In genomic region chr11:125402436-125402835, GRCh38 we compare ENCODE assay signal across 15 cellular contexts.
DNase-seq lines count a peak whose midpoint lies in the region; ATAC-seq, FAIRE-seq and TF ChIP-seq lines count a peak whose summit lies in the region.
"Had no signal": no experiment of that assay in that cellular context is flagged by ENCODE, and none has a peak within 500 bp of the region (broad histone marks: within the 10 kb centered on the region; RNA-seq: fewer than 3 reads in every experiment).

No MANE protein-coding gene starts in this region.

- H3K27ac Mint-ChIP-seq in brain (peak overlapping the region in 3 of 5 experiments; percentile 92 to 98 (median 94)), mesothelial cell of epicardium (no peak overlapping the region)

- peak; percentile 28 for DNase-seq in NCI-H82 (lab: John Stamatoyannopoulos, UW)
- no peak for DNase-seq in NCI-H82 treated with DMSO at 0.1 percent for 48 hours (lab: John Stamatoyannopoulos, UW; ENCODE audit: unreplicated experiment)
- peak; percentile 8 for DNase-seq in kidney
- peak in 1 of 2 donors; percentile 41 for DNase-seq in aorta
- no peak for DNase-seq in activated T-cell treated with anti-CD3 and anti-CD28 coated beads, Interleukin-2, amount 50 U/mL, for 48 hours
- no peak for DNase-seq in mesothelial cell of epicardium (ENCODE audit: low spot score in 2 of 2, unreplicated experiment in 2 of 2)
- DNase-seq in activated CD4-positive, alpha-beta T cell treated with anti-CD3 and anti-CD28 coated beads, Interleukin-2, amount 50 U/mL, for 48 hours = no peak
- DNase-seq: 8988T; activated CD4-positive, CD25-positive, alpha-beta regulatory T cell; DMS153; NCI-H2029 had no signal

- H3K27ac ChIP-seq in kidney (ENCODE audit: low read depth in 2 of 2, low read length in 2 of 2) (no peak overlapping the region), aorta (ENCODE audit: low read depth in 1 of 2, low read length in 2 of 2) (no peak overlapping the region)
- H3K27ac ChIP-seq: breast epithelium, skin epidermis, tibial artery had no signal

- intact Hi-C loops in kidney (cut with DNase I) (no loop called here), aorta (cut with DNase I) (no loop called here)

- no peaks in the 10 kb centered on the region for H3K36me3 ChIP-seq in kidney (ENCODE audit: control insufficient read depth in 1 of 2, insufficient read depth in 2 of 2, low read length in 2 of 2)
- no peaks in the 10 kb centered on the region for H3K36me3 ChIP-seq in aorta (ENCODE audit: control insufficient read depth in 1 of 2, insufficient read depth in 2 of 2, low read length in 1 of 2)
- H3K36me3 ChIP-seq: breast epithelium had no signal

- FAIRE-seq in kidney (lab: Jason Lieb, UNC) = no peak

- H3K4me1 ChIP-seq in kidney (ENCODE audit: control insufficient read depth in 1 of 2, insufficient read depth in 1 of 2, low read depth in 1 of 2, low read length in 2 of 2) (no peaks in the 10 kb centered on the region), aorta (ENCODE audit: control insufficient read depth in 1 of 2, insufficient read depth in 2 of 2, low read length in 2 of 2) (no peaks in the 10 kb centered on the region)
- H3K4me1 ChIP-seq: breast epithelium had no signal

- H3K4me3 ChIP-seq in kidney (ENCODE audit: low read length in 2 of 2) (no peak overlapping the region), aorta (ENCODE audit: low read length in 2 of 2) (no peak overlapping the region)
- H3K4me3 ChIP-seq: breast epithelium, skin epidermis, tibial artery had no signal

- H3K4me3 Mint-ChIP-seq in brain = no peak overlapping the region
- no peak overlapping the region for H3K4me3 Mint-ChIP-seq in mesothelial cell of epicardium

- H3K9ac ChIP-seq in kidney (ENCODE audit: low read length in 2 of 2) = no peak overlapping the region

- TF ChIP-seq CTCF in brain (conservative IDR thresholded peaks at IDR 0.05) (no peak), kidney (IDR thresholded peaks at IDR 0.05; ENCODE audit: borderline replicate concordance, extremely low read depth, insufficient read depth) (no peak), mesothelial cell of epicardium (IDR thresholded peaks at IDR 0.05; ENCODE audit: unreplicated experiment) (no peak)

- no peaks in the 10 kb centered on the region for H3K9me3 ChIP-seq in kidney (ENCODE audit: control insufficient read depth in 1 of 2, low read length in 2 of 2)
- H3K9me3 ChIP-seq in aorta (ENCODE audit: control insufficient read depth, low read length) = no peaks in the 10 kb centered on the region
- H3K9me3 ChIP-seq: breast epithelium, tibial artery had no signal

- H3K36me3 Mint-ChIP-seq in brain (peaks cover 29% of the 10 kb centered on the region), mesothelial cell of epicardium (peaks cover 9% of the 10 kb centered on the region)

- no peaks in the 10 kb centered on the region for H3K9me3 Mint-ChIP-seq in brain
- H3K9me3 Mint-ChIP-seq in mesothelial cell of epicardium = no peaks in the 10 kb centered on the region

- H3K27me3 ChIP-seq in aorta (ENCODE audit: control insufficient read depth in 1 of 2, insufficient read depth in 2 of 2, low read length in 1 of 2) = no peaks in the 10 kb centered on the region
- H3K27me3 ChIP-seq: tibial artery had no signal

- H3K4me1 Mint-ChIP-seq in brain (peaks cover 79% of the 10 kb centered on the region), mesothelial cell of epicardium (peaks cover 31% of the 10 kb centered on the region)

- peaks cover 6% of the 10 kb centered on the region for H3K27me3 Mint-ChIP-seq in brain
- peaks cover 10% of the 10 kb centered on the region for H3K27me3 Mint-ChIP-seq in mesothelial cell of epicardium (ENCODE audit: low read depth)

- WGBS in aorta, 2 donors = 76 to 84% methylated on average over 2 of the region's 2 CpGs

- ATAC-seq in aorta (ENCODE audit: low FRiP score) = peak; percentile 20

Comparison
In these comparisons a context has a peak if more than half of its experiments do, and no peak if none do; other contexts are left out.
1. DNase-seq: peak in NCI-H82 (single experiment) and kidney (single experiment); none in NCI-H82 treated with DMSO at 0.1 percent for 48 hours (single experiment), activated T-cell treated with anti-CD3 and anti-CD28 coated beads, Interleukin-2, amount 50 U/mL, for 48 hours (0 of 2), mesothelial cell of epicardium (0 of 2) and activated CD4-positive, alpha-beta T cell treated with anti-CD3 and anti-CD28 coated beads, Interleukin-2, amount 50 U/mL, for 48 hours (0 of 2).